Comparison of ENCODE assay signal across 17 cellular contexts in the genomic region with DNA sequence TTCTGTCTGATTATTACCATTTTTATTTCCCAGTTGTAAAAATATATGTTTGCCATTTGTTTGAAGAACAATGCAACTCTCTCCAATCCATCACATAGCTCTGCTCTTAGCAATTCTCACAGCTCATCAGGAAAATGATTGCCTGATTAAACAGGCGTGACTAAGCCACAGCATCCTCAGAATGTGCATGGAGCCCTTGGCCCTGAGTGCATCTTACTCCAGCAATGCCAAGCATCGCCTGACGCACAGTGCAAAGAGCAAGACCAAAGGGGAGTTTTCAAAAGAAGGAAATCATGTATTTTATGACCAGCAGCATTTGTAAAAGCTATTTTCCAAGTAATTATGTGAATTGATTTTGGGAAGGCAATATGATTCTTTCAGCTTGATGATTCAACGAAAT.
DNase-seq lines count a peak whose midpoint lies in the region; ATAC-seq lines count a peak whose summit lies in the region.
"Had no signal": no experiment of that assay in that cellular context is flagged by ENCODE, and none has a peak within 500 bp of the region (broad histone marks: within the 10 kb centered on the region; RNA-seq: fewer than 3 reads in every experiment).

No MANE protein-coding gene starts in this region.

- in situ Hi-C loops in Caki2 (cut with HindIII; ENCODE audit: low pct_unique_long_range_greater_than_20kb, low sequenced_read_pairs): no loop called here

- DNase-seq in Caki2 (ENCODE audit: low read depth): peak; percentile 81
- peak; percentile 64 for DNase-seq in NCI-H226
- DNase-seq in cerebellum (ENCODE audit: low spot score): peak; percentile 21
- DNase-seq in kidney tubule cell (ENCODE audit: low spot score): peak; percentile 94
- DNase-seq in NK-92 (lab: John Stamatoyannopoulos, UW; ENCODE audit: unreplicated experiment): no peak
- no peak for DNase-seq in NCI-H69 (lab: John Stamatoyannopoulos, UW)
- no peak for DNase-seq in mesenteric fat pad (ENCODE audit: low spot score)
- DNase-seq: caudate nucleus; effector memory CD4-positive, alpha-beta T cell; foreskin melanocyte; mucosa of descending colon; NCI-H1105; RPMI8226; stomach had no signal

- ATAC-seq in GM21825 (IDR thresholded peaks at IDR 0.05; ENCODE audit: unreplicated experiment): no peak
- ATAC-seq: K562, left lobe of liver, mucosa of descending colon had no signal

Comparison
In these comparisons a context has a peak if more than half of its experiments do, and no peak if none do; other contexts are left out.
1. DNase-seq: peak in Caki2 (single experiment), NCI-H226 (single experiment), cerebellum (single experiment) and kidney tubule cell (single experiment); none in NK-92 (single experiment), NCI-H69 (single experiment) and mesenteric fat pad (single experiment).